In genomic region chr1:47840791-47841190, GRCh38 we compare ENCODE assay signal across 21 cellular contexts.
"Had no signal": no experiment of that assay in that cellular context is flagged by ENCODE, and none has a peak within 500 bp of the region (broad histone marks: within the 10 kb centered on the region; RNA-seq: fewer than 3 reads in every experiment).

No MANE protein-coding gene starts in this region.

- H3K36me3 Mint-ChIP-seq: activated CD4-positive, alpha-beta memory T cell treated with anti-CD3 and anti-CD28 coated beads for 36 hours; activated naive CD4-positive, alpha-beta T cell treated with anti-CD3 and anti-CD28 coated beads, Interleukin-2, amount 50 U/mL, for 72 hours had no signal

- H3K4me3 Mint-ChIP-seq: activated CD4-positive, alpha-beta memory T cell treated with anti-CD3 and anti-CD28 coated beads for 36 hours; activated CD4-positive, alpha-beta T cell treated with anti-CD3 and anti-CD28 coated beads, Interleukin-2, amount 10 ng/mL, durations not matched to agents 7 days and 5 days; activated naive CD8-positive, alpha-beta T cell treated with anti-CD3 and anti-CD28 coated beads, Interleukin-2, amount 50 U/mL, for 24 hours; activated T-cell treated with anti-CD3 and anti-CD28 coated beads, Interleukin-2, amount 50 U/mL, for 4 hours; brain had no signal

- H3K4me1 Mint-ChIP-seq: activated CD4-positive, alpha-beta T cell treated with anti-CD3 and anti-CD28 coated beads, Interleukin-2, amount 10 ng/mL, durations not matched to agents 7 days and 5 days; activated naive CD8-positive, alpha-beta T cell treated with anti-CD3 and anti-CD28 coated beads, Interleukin-2, amount 50 U/mL, for 24 hours had no signal

- H3K9ac ChIP-seq: KMS-11, SK-N-SH had no signal

- H3K27me3 Mint-ChIP-seq: brain had no signal

- H3K36me3 ChIP-seq: ascending aorta had no signal

- H3K27me3 ChIP-seq: ascending aorta had no signal

- H3K9me3 ChIP-seq: SK-N-SH had no signal

- H3K9me3 Mint-ChIP-seq: activated CD4-positive, alpha-beta memory T cell treated with anti-CD3 and anti-CD28 coated beads for 36 hours had no signal

- ATAC-seq: activated naive CD4-positive, alpha-beta T cell treated with anti-CD3 and anti-CD28 coated beads, Interleukin-2, amount 50 U/mL, for 72 hours; activated naive CD8-positive, alpha-beta T cell treated with anti-CD3 and anti-CD28 coated beads, Interleukin-2, amount 50 U/mL, for 24 hours; activated T-cell treated with anti-CD3 and anti-CD28 coated beads, Interleukin-2, amount 50 U/mL, for 4 hours had no signal

- H3K4me2 ChIP-seq: KMS-11, SK-N-SH had no signal

- DNase-seq: activated CD4-positive, alpha-beta memory T cell treated with anti-CD3 and anti-CD28 coated beads for 36 hours; activated CD4-positive, alpha-beta T cell treated with anti-CD3 and anti-CD28 coated beads, Interleukin-2, amount 10 ng/mL, durations not matched to agents 7 days and 5 days; activated CD4-positive, CD25-positive, alpha-beta regulatory T cell; activated CD8-positive, alpha-beta memory T cell treated with anti-CD3 and anti-CD28 coated beads for 24 hours; activated naive CD4-positive, alpha-beta T cell treated with Interleukin-2 at 50 U/mL for 16 hours; activated naive CD8-positive, alpha-beta T cell treated with anti-CD3 and anti-CD28 coated beads, Interleukin-2, amount 50 U/mL, for 24 hours; activated T-cell treated with anti-CD3 and anti-CD28 coated beads, Interleukin-2, amount 50 U/mL, for 4 hours; amniotic stem cell; NCI-H1092 treated with DMSO at 0.1 percent for 48 hours; NCI-H1417 treated with DMSO at 0.1 percent for 48 hours; NCI-H1694 treated with DMSO at 0.1 percent for 48 hours; NCI-H2029 treated with DMSO at 0.1 percent for 48 hours; NCI-H446; NCI-H524; SK-N-SH; T-helper 1 cell had no signal

- H3K27ac ChIP-seq: ascending aorta, KMS-11, VCaP had no signal

- H3K27ac Mint-ChIP-seq: activated CD4-positive, alpha-beta memory T cell treated with anti-CD3 and anti-CD28 coated beads for 36 hours; activated CD4-positive, alpha-beta T cell treated with anti-CD3 and anti-CD28 coated beads, Interleukin-2, amount 10 ng/mL, durations not matched to agents 7 days and 5 days; activated naive CD4-positive, alpha-beta T cell treated with anti-CD3 and anti-CD28 coated beads, Interleukin-2, amount 50 U/mL, for 72 hours; activated naive CD8-positive, alpha-beta T cell treated with anti-CD3 and anti-CD28 coated beads, Interleukin-2, amount 50 U/mL, for 24 hours; brain had no signal

- H3K4me3 ChIP-seq: ascending aorta had no signal
